Comparison of ENCODE assay signal across 21 cellular contexts in genomic region chr3:126928921-126929485, GRCh38.
"Had no signal": no experiment of that assay in that cellular context is flagged by ENCODE, and none has a peak within 500 bp of the region (broad histone marks: within the 10 kb centered on the region; RNA-seq: fewer than 3 reads in every experiment).

No MANE protein-coding gene starts in this region.

- H3K27ac ChIP-seq: epithelial cell of prostate, esophagus squamous epithelium, gastroesophageal sphincter, hepatocyte, parathyroid adenoma, psoas muscle, right lobe of liver, stomach, thoracic aorta had no signal

- DNase-seq: effector memory CD8-positive, alpha-beta T cell; esophagus squamous epithelium; foreskin fibroblast; left colon; left ventricle myocardium superior; mesendoderm; naive B cell; psoas muscle; retina; right lobe of liver; stimulated activated CD4-positive, alpha-beta T cell treated with anti-CD3 and anti-CD28 coated beads, Interleukin-2, amount 100 ng/mL, for 24 hours; stimulated activated CD4-positive, alpha-beta T cell treated with anti-CD3 and anti-CD28 coated beads, Interleukin-4, amount 100 ng/mL, for 4 hours; stimulated activated naive CD4-positive, alpha-beta T cell; stomach; substantia nigra had no signal

- H3K4me1 ChIP-seq: parathyroid adenoma, right lobe of liver had no signal

- H3K4me3 ChIP-seq: esophagus squamous epithelium, gastroesophageal sphincter, hepatocyte, lung, psoas muscle, right lobe of liver, stomach, thoracic aorta had no signal

- H3K9me3 ChIP-seq: esophagus squamous epithelium, gastroesophageal sphincter, psoas muscle, right lobe of liver, stomach, thoracic aorta had no signal

- H3K27me3 ChIP-seq: esophagus squamous epithelium, gastroesophageal sphincter, right lobe of liver, stomach had no signal

- H3K36me3 ChIP-seq: esophagus squamous epithelium, gastroesophageal sphincter, right lobe of liver, stomach, thoracic aorta had no signal
